ENCODE assay signal across 8 cellular contexts in genomic region chr3:119676020-119676419, GRCh38. TPM values are rescaled to one million over a fixed set of nuclear protein-coding genes. Genes with fewer than 3 reads are reported as not detected.
DNase-seq lines count a peak whose midpoint lies in the region; ATAC-seq and TF ChIP-seq lines count a peak whose summit lies in the region.

No MANE protein-coding gene starts in this region.

- H3K4me3 ChIP-seq in DND-41 (ENCODE audit: low read depth in 1 of 2, low read length in 2 of 2) (peak overlapping the region; percentile 42 to 65), OCI-LY7 (ENCODE audit: low read depth, low read length, poor library complexity, severe bottlenecking) (peak overlapping the region; percentile 87), epithelial cell of proximal tubule (ENCODE audit: low read depth, low read length) (peak overlapping the region; percentile 76), trophoblast cell (ENCODE audit: low read depth, low read length) (no peak overlapping the region)

- H3K4ac ChIP-seq in trophoblast cell (ENCODE audit: low read depth, low read length), result peak overlapping the region; percentile 52

- no peak for ATAC-seq in DND-41 (ENCODE audit: insufficient read depth, low read depth)

- no peak overlapping the region for H2BK5ac ChIP-seq in trophoblast cell (ENCODE audit: low read depth, low read length, poor library complexity)

- H3K79me2 ChIP-seq in DND-41 (ENCODE audit: insufficient read depth, low read length) (peaks cover 24% of the 10 kb centered on the region), OCI-LY7 (ENCODE audit: insufficient read depth, low read depth, low read length) (peaks cover 21% of the 10 kb centered on the region), trophoblast cell (ENCODE audit: control insufficient read depth, insufficient read depth, low read length, poor library complexity) (peaks cover 4% of the 10 kb centered on the region)

- peaks cover 43% of the 10 kb centered on the region for H3K36me3 ChIP-seq in DND-41 (ENCODE audit: insufficient read depth, low read length)
- H3K36me3 ChIP-seq in OCI-LY7 (ENCODE audit: insufficient read depth, low read length), result peaks cover 47% of the 10 kb centered on the region
- H3K36me3 ChIP-seq in trophoblast cell (ENCODE audit: control insufficient read depth in 1 of 2, insufficient read depth in 2 of 2, low read length in 2 of 2), result peaks cover 9 to 16% of the 10 kb centered on the region in 2 experiments

- no peak overlapping the region for H3K23ac ChIP-seq in trophoblast cell (ENCODE audit: low read length)

- H3K9ac ChIP-seq in DND-41 (ENCODE audit: low read depth, low read length) (peak overlapping the region; percentile 73), trophoblast cell (ENCODE audit: low read length) (no peak overlapping the region)

- H3K18ac ChIP-seq in trophoblast cell (ENCODE audit: low read length), result no peak overlapping the region

- H3K4me1 ChIP-seq in DND-41 (ENCODE audit: insufficient read depth, low read length) (peaks cover 29% of the 10 kb centered on the region), OCI-LY7 (ENCODE audit: insufficient read depth, low read length, poor library complexity, severe bottlenecking) (peaks cover 25% of the 10 kb centered on the region), trophoblast cell (ENCODE audit: control insufficient read depth in 1 of 2, insufficient read depth in 2 of 2, low read length in 2 of 2) (peaks cover 2 to 6% of the 10 kb centered on the region in 2 experiments)

- H3K27me3 ChIP-seq in DND-41 (ENCODE audit: insufficient read depth, low read length, poor library complexity) (no peaks in the 10 kb centered on the region), trophoblast cell (ENCODE audit: insufficient read depth, low read length) (no peaks in the 10 kb centered on the region)

- CTCF ChIA-PET in OCI-LY7 (lab: Charles Lee; ENCODE audit: unreplicated experiment), result interaction anchor here (0.5 to 1.9 kb wide), 3 partner anchors 19 to 1005 kb away, joined by 3 to 4 read pairs (median 3); no protein-coding TSS in a partner anchor

- H2AFZ ChIP-seq in DND-41 (ENCODE audit: low read depth, low read length), result peak overlapping the region; percentile 73; the same call in 1 of the 2 replicates
- H2AFZ ChIP-seq in OCI-LY7 (ENCODE audit: low read length), result no peak overlapping the region
- no peak overlapping the region for H2AFZ ChIP-seq in trophoblast cell (ENCODE audit: insufficient read depth, low read length, poor library complexity)

- no TSS peak for BruUV-seq in OCI-LY7 (replicated peaks; lab: Mats Ljungman, UMichigan)

- peaks cover 10% of the 10 kb centered on the region for H3K79me1 ChIP-seq in trophoblast cell (ENCODE audit: low read length)

- no peak for DNase-seq in DND-41
- no peak for DNase-seq in OCI-LY7 (ENCODE audit: low spot score)
- DNase-seq in epithelial cell of proximal tubule (ENCODE audit: low read depth), result no peak
- no peak for DNase-seq in trophoblast cell
- DNase-seq in 8988T, result no peak
- no peak for DNase-seq in stimulated activated CD4-positive, alpha-beta T cell treated with anti-CD3 and anti-CD28 coated beads, Interleukin-2, amount 100 ng/mL, for 48 hours
- DNase-seq in UCSD-AML1 (lab: John Stamatoyannopoulos, UW; ENCODE audit: unreplicated experiment), result no peak
- DNase-seq in germinal center (ENCODE audit: low spot score), result no peak

- H3K27ac ChIP-seq in DND-41 (ENCODE audit: low read length) (peak overlapping the region; percentile 92), OCI-LY7 (ENCODE audit: low read depth, low read length, poor library complexity, severe bottlenecking) (no peak overlapping the region), trophoblast cell (ENCODE audit: low read depth, low read length) (no peak overlapping the region)

- H3K4me2 ChIP-seq in DND-41 (ENCODE audit: insufficient read depth, low read length) (peak overlapping the region; percentile 66), OCI-LY7 (ENCODE audit: low read length) (peak overlapping the region; percentile 90), trophoblast cell (ENCODE audit: low read length) (peak overlapping the region; percentile 57)

- TF ChIP-seq CTCF in DND-41 (IDR thresholded peaks at IDR 0.05; ENCODE audit: borderline replicate concordance, extremely low read depth, low read length, poor library complexity, severe bottlenecking) (no peak), OCI-LY7 (conservative IDR thresholded peaks at IDR 0.05; ENCODE audit: low read length) (no peak), epithelial cell of proximal tubule (conservative IDR thresholded peaks at IDR 0.05; ENCODE audit: low read depth, low read length) (no peak)

- no peaks in the 10 kb centered on the region for H3K9me2 ChIP-seq in OCI-LY7 (ENCODE audit: insufficient read depth, low read length)

- H2AK5ac ChIP-seq in trophoblast cell (ENCODE audit: low read length), result no peak overlapping the region

- intact Hi-C loops in OCI-LY7 (cut with micrococcal nuclease; ENCODE audit: unreplicated experiment), result loop anchor here (5.0 to 10.0 kb wide), 2 partner anchors 431 to 671 kb away; partner anchors contain the start of genes B4GALT4 and LRRC58

- no peak overlapping the region for H2BK120ac ChIP-seq in trophoblast cell (ENCODE audit: insufficient read depth, low read length, poor library complexity)

- POLR2A ChIA-PET in OCI-LY7 (lab: Charles Lee), result interaction anchor here (0.7 to 1.6 kb wide), 11 partner anchors 9 to 427 kb away, joined by 3 to 8 read pairs (median 4); partner anchors contain the start of gene TIMMDC1

- H3K9me3 ChIP-seq in DND-41 (ENCODE audit: insufficient read depth, low read length, severe bottlenecking) (no peaks in the 10 kb centered on the region), OCI-LY7 (ENCODE audit: low read length) (no peaks in the 10 kb centered on the region), trophoblast cell (ENCODE audit: insufficient read depth, low read depth, low read length) (peaks cover 3% of the 10 kb centered on the region)

- no peaks in the 10 kb centered on the region for H4K20me1 ChIP-seq in DND-41 (ENCODE audit: insufficient read depth, low read length)
- H4K20me1 ChIP-seq in OCI-LY7 (ENCODE audit: insufficient read depth, low read length), result peaks cover 15% of the 10 kb centered on the region; the same call in 1 of the 2 replicates

- no peak overlapping the region for H4K91ac ChIP-seq in trophoblast cell (ENCODE audit: low read depth, low read length)

- no peak overlapping the region for H3K14ac ChIP-seq in trophoblast cell (ENCODE audit: low read length)

- H4K8ac ChIP-seq in trophoblast cell (ENCODE audit: low read depth, low read length), result no peak overlapping the region

- WGBS in trophoblast cell (ENCODE audit: extremely low coverage, insufficient coverage, insufficient read length), result no CpG with 5 or more reads among the region's 1 CpG

- no peak overlapping the region for H4K12ac ChIP-seq in trophoblast cell (ENCODE audit: low read depth, low read length)

- no peak overlapping the region for H2BK12ac ChIP-seq in trophoblast cell (ENCODE audit: low read length)

RNA-seq across cellular contexts. Expression of gene COX17, which starts 1.2 kb away (rescaled TPM):
- 77.3 and 109 TPM in 2 replicates for total RNA-seq in OCI-LY7 (2014; rRNA removed; shearing (Covaris generic))
- total RNA-seq in OCI-LY7 (2022), result 78.5 and 80.0 TPM in 2 replicates
- 45.3 and 91.1 TPM in 2 replicates for total RNA-seq in epithelial cell of proximal tubule
- 106 and 109 TPM in 2 replicates for polyA plus RNA-seq in trophoblast cell (2013)

RNA-seq across cellular contexts. Expression of gene POPDC2, which starts 15.6 kb away (rescaled TPM):
- 0.16 and 1.1 TPM in 2 replicates for total RNA-seq in OCI-LY7 (2014; rRNA removed; shearing (Covaris generic))
- 0.96 and 1.3 TPM in 2 replicates for total RNA-seq in OCI-LY7 (2022)
- total RNA-seq in epithelial cell of proximal tubule, result 0.06 and 0.51 TPM in 2 replicates
- 22.8 and 25.3 TPM in 2 replicates for polyA plus RNA-seq in trophoblast cell (2013)

RNA-seq across cellular contexts. Expression of gene CFAP91, which starts 26.8 kb away (rescaled TPM):
- not detected in 2 replicates for total RNA-seq in OCI-LY7 (2014; rRNA removed; shearing (Covaris generic))
- total RNA-seq in OCI-LY7 (2022) (not detected in 2 replicates), epithelial cell of proximal tubule (2.1 and 2.2 TPM in 2 replicates)
- polyA plus RNA-seq in trophoblast cell (2013), result 0.08 TPM in 1 of 2 replicates, not detected in the other
